ENCODE assay signal across 8 cellular contexts in the genomic region with DNA sequence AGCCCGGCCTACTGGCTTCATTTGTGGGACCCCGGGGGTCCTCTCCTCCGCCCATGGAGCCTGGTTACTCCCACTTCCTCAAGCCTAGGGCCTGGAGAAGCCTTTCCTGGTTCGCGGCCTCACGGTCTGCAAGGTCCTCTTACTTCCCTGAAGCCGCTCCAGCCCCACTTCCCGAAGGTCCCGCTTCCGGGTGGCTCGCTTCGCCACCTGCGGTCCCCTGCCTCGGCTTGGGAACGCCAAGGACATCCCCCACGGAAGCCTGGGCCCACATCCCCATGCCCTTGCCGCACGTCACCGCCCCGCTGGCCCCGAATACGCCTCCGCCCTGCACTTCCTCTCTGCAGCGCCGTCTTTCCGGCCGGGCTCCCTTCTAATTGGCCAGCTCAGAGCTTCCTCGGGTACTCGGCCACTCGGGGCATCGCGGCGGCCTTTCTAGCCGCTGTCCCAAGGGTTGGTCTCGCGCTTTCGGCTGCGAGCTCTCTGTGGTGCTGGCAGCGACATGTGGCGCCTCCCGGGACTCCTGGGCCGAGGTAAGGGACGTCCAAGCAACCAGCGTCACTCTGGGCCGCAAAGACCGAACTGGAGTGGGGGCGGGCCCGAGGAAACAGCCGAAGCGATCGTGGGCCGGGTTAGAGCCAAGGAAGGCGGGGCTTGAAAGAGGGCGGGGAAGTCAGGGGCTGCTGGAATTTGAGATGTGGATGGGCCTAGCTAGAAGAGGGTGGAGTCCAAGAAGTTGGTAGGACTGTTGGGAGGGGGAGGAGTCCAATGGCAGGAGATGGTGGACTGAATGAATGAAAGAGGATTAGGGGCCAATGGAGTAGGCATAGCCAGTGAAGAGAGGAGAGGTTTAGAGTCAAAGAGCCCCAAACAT. TPM values are rescaled to one million over a fixed set of nuclear protein-coding genes. Genes with fewer than 3 reads are reported as not detected.
DNase-seq lines count a peak whose midpoint lies in the region; ATAC-seq and TF ChIP-seq lines count a peak whose summit lies in the region.

A gene with protein sequence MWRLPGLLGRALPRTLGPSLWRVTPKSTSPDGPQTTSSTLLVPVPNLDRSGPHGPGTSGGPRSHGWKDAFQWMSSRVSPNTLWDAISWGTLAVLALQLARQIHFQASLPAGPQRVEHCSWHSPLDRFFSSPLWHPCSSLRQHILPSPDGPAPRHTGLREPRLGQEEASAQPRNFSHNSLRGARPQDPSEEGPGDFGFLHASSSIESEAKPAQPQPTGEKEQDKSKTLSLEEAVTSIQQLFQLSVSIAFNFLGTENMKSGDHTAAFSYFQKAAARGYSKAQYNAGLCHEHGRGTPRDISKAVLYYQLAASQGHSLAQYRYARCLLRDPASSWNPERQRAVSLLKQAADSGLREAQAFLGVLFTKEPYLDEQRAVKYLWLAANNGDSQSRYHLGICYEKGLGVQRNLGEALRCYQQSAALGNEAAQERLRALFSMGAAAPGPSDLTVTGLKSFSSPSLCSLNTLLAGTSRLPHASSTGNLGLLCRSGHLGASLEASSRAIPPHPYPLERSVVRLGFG (plus strand): TSS at position 429 of the 871 bp plus-strand sequence. CDS start 71 bp downstream, at position 500.

- WGBS in testis, 2 donors = 0% methylated on average over 25 to 54 of the region's 54 CpGs

- no peaks in the 10 kb centered on the region for H3K9me3 Mint-ChIP-seq in activated naive CD4-positive, alpha-beta T cell treated with anti-CD3 and anti-CD28 coated beads, Interleukin-2, amount 50 U/mL, for 72 hours

- peak within 1 kb of the TSS; percentile 66 for H3K4me3 ChIP-seq in HFF-Myc (replicated peaks; ENCODE audit: low read depth, low read length)
- H3K4me3 ChIP-seq in testis = peak within 1 kb of the TSS; percentile 72 to 76

- H3K9me3 ChIP-seq in testis = no peaks in the 10 kb centered on the region

- H3K27me3 ChIP-seq in testis = no peaks in the 10 kb centered on the region

- H3K27ac Mint-ChIP-seq in activated naive CD4-positive, alpha-beta T cell treated with anti-CD3 and anti-CD28 coated beads, Interleukin-2, amount 50 U/mL, for 72 hours = peak within 1 kb of the TSS; percentile 85 to 95

- no peaks in the 10 kb centered on the region for H3K36me3 ChIP-seq in testis (ENCODE audit: low read depth, missing control alignments)

- TF ChIP-seq POLR2A in testis (IDR thresholded peaks at IDR 0.05) = peak; percentile 11

- peaks cover 16 to 18% of the 10 kb centered on the region in 2 donors for H3K36me3 Mint-ChIP-seq in activated naive CD4-positive, alpha-beta T cell treated with anti-CD3 and anti-CD28 coated beads, Interleukin-2, amount 50 U/mL, for 72 hours

- peak; percentile 86 for DNase-seq in GM04504 (ENCODE audit: low read depth)
- peak; percentile 83 for DNase-seq in HFF-Myc (ENCODE audit: extremely low read depth, low read depth)
- peak; percentile 92 for DNase-seq in NAMALWA (ENCODE audit: low spot score)
- DNase-seq in SKM-1 (lab: John Stamatoyannopoulos, UW; ENCODE audit: unreplicated experiment) = peak; percentile 92
- peak; percentile 90 to 93 for DNase-seq in activated naive CD4-positive, alpha-beta T cell treated with anti-CD3 and anti-CD28 coated beads, Interleukin-2, amount 50 U/mL, for 72 hours (ENCODE audit: low spot score in 2 of 2)
- peak; percentile 54 for DNase-seq in glomerular endothelial cell (ENCODE audit: extremely low read depth, low read depth, low spot score)
- DNase-seq in omental fat pad (ENCODE audit: low spot score) = peak; percentile 77
- peak; percentile 97 for DNase-seq in testis

- peak within 1 kb of the TSS; percentile 93 to 98 for H3K27ac ChIP-seq in testis

- TF ChIP-seq CTCF in HFF-Myc (IDR thresholded peaks at IDR 0.05; ENCODE audit: low read depth, low read length, missing control alignments) (no peak), omental fat pad (IDR thresholded peaks at IDR 0.05) (no peak), testis (IDR thresholded peaks at IDR 0.05) (no peak)

- peaks cover 6% of the 10 kb centered on the region for H3K4me1 ChIP-seq in testis

- intact Hi-C loops in testis (cut with DNase I; ENCODE audit: low total_unique reads) = no loop called here

- peak; percentile 96 for ATAC-seq in activated naive CD4-positive, alpha-beta T cell treated with anti-CD3 and anti-CD28 coated beads, Interleukin-2, amount 50 U/mL, for 72 hours
- peak; percentile 99 for ATAC-seq in omental fat pad (ENCODE audit: low FRiP score)

RNA-seq across cellular contexts. Expression of the gene that starts here (rescaled TPM):
- total RNA-seq in activated naive CD4-positive, alpha-beta T cell treated with anti-CD3 and anti-CD28 coated beads, Interleukin-2, amount 50 U/mL, for 72 hours = 100 to 1,000 TPM in 1 of 2 donors, 10 to 100 TPM in 1; 69.7 to 101 TPM
- 61.4 and 69.5 TPM in 2 replicates for total RNA-seq in glomerular endothelial cell
- 10 to 100 TPM; 57.3 to 87.5 (median 61.0) TPM for total RNA-seq in omental fat pad
- 10 to 100 TPM; 69.9 to 75.8 TPM for total RNA-seq in testis
- polyA plus RNA-seq in testis (ENCODE audit: insufficient read depth, low read depth, low replicate concordance) = 51.2 TPM

Comparison
In these comparisons a context has a peak if more than half of its experiments do, and no peak if none do; other contexts are left out.
1. Peak in every context shown above with its lines: DNase-seq, ATAC-seq, H3K4me3 ChIP-seq and H3K27ac ChIP-seq.